21 cellular contexts compared by ENCODE assay signal in genomic region chr3:136602818-136603217, GRCh38.
DNase-seq lines count a peak whose midpoint lies in the region; ATAC-seq and TF ChIP-seq lines count a peak whose summit lies in the region.
"Had no signal": no experiment of that assay in that cellular context is flagged by ENCODE, and none has a peak within 500 bp of the region (broad histone marks: within the 10 kb centered on the region; RNA-seq: fewer than 3 reads in every experiment).

No MANE protein-coding gene starts in this region.

- H3K4me1 ChIP-seq in smooth muscle cell (ENCODE audit: low read depth) = no peaks in the 10 kb centered on the region
- H3K4me1 ChIP-seq: BLaER1 had no signal

- no peaks in the 10 kb centered on the region for H3F3A ChIP-seq in smooth muscle cell (ENCODE audit: low read depth)

- H3K36me3 ChIP-seq in smooth muscle cell (ENCODE audit: low read depth) = no peaks in the 10 kb centered on the region

- no peak overlapping the region for H3K4me2 ChIP-seq in smooth muscle cell
- H3K4me2 ChIP-seq: BLaER1, GM23338 had no signal

- peaks cover 19% of the 10 kb centered on the region for H3K36me3 Mint-ChIP-seq in activated naive CD8-positive, alpha-beta T cell treated with anti-CD3 and anti-CD28 coated beads, Interleukin-2, amount 10 ng/mL, durations not matched to agents 7 days and 5 days
- H3K36me3 Mint-ChIP-seq in activated naive CD8-positive, alpha-beta T cell treated with anti-CD3 and anti-CD28 coated beads, Interleukin-2, amount 50 U/mL, for 24 hours (ENCODE audit: low read depth) = peaks cover 18% of the 10 kb centered on the region

- POLR2A ChIA-PET in activated naive CD8-positive, alpha-beta T cell treated with anti-CD3 and anti-CD28 coated beads, Interleukin-2, amount 10 ng/mL, durations not matched to agents 7 days and 5 days (lab: Charles Lee) = no interaction called here

- H3K4me3 ChIP-seq in epithelial cell of esophagus (ENCODE audit: low read length) (no peak overlapping the region), smooth muscle cell (no peak overlapping the region)
- H3K4me3 ChIP-seq: BLaER1, GM23338 had no signal

- no peaks in the 10 kb centered on the region for H3K9me3 ChIP-seq in smooth muscle cell (replicated peaks; ENCODE audit: low read depth)
- H3K9me3 ChIP-seq: BLaER1 had no signal

- peaks cover 5% of the 10 kb centered on the region for H4K20me1 ChIP-seq in smooth muscle cell (ENCODE audit: low read depth)

- H2AFZ ChIP-seq in smooth muscle cell (ENCODE audit: low read depth) = no peak overlapping the region
- H2AFZ ChIP-seq: GM23338 had no signal

- peak overlapping the region; percentile 34 for H3K27ac Mint-ChIP-seq in activated naive CD8-positive, alpha-beta T cell treated with anti-CD3 and anti-CD28 coated beads, Interleukin-2, amount 10 ng/mL, durations not matched to agents 7 days and 5 days
- H3K27ac Mint-ChIP-seq in activated naive CD8-positive, alpha-beta T cell treated with anti-CD3 and anti-CD28 coated beads, Interleukin-2, amount 50 U/mL, for 24 hours = no peak overlapping the region
- H3K27ac Mint-ChIP-seq: B cell; CD4-positive, alpha-beta T cell; GM23338; H9; HFFc6 had no signal

- TF ChIP-seq CTCF in epithelial cell of esophagus (IDR thresholded peaks at IDR 0.05; ENCODE audit: insufficient read depth, low read depth, low read length, missing control alignments) (no peak), smooth muscle cell (IDR thresholded peaks at IDR 0.05; ENCODE audit: borderline replicate concordance, insufficient read depth, poor library complexity, severe bottlenecking) (no peak)

- H3K27me3 Mint-ChIP-seq in activated naive CD8-positive, alpha-beta T cell treated with anti-CD3 and anti-CD28 coated beads, Interleukin-2, amount 10 ng/mL, durations not matched to agents 7 days and 5 days = no peaks in the 10 kb centered on the region
- no peaks in the 10 kb centered on the region for H3K27me3 Mint-ChIP-seq in activated naive CD8-positive, alpha-beta T cell treated with anti-CD3 and anti-CD28 coated beads, Interleukin-2, amount 50 U/mL, for 24 hours
- H3K27me3 Mint-ChIP-seq: B cell; CD4-positive, alpha-beta T cell; CD8-positive, alpha-beta memory T cell had no signal

- 54% methylated on average over 2 of the region's 2 CpGs for WGBS in smooth muscle cell (ENCODE audit: low lambda C conversion rate)

- no peaks in the 10 kb centered on the region for H3K27me3 ChIP-seq in smooth muscle cell (ENCODE audit: low read depth)
- H3K27me3 ChIP-seq: BLaER1 had no signal

- peaks cover 5% of the 10 kb centered on the region for H3K79me2 ChIP-seq in smooth muscle cell (ENCODE audit: low read depth)

- H3K9ac ChIP-seq in smooth muscle cell (ENCODE audit: low read depth) = no peak overlapping the region
- H3K9ac ChIP-seq: BLaER1 had no signal

- H3K4me3 Mint-ChIP-seq in activated naive CD8-positive, alpha-beta T cell treated with anti-CD3 and anti-CD28 coated beads, Interleukin-2, amount 10 ng/mL, durations not matched to agents 7 days and 5 days = no peak overlapping the region
- H3K4me3 Mint-ChIP-seq in activated naive CD8-positive, alpha-beta T cell treated with anti-CD3 and anti-CD28 coated beads, Interleukin-2, amount 50 U/mL, for 24 hours = no peak overlapping the region
- H3K4me3 Mint-ChIP-seq: B cell; CD4-positive, alpha-beta T cell; CD8-positive, alpha-beta memory T cell; GM23338; H9; HFFc6 had no signal

- peak overlapping the region; percentile 31 for H3K27ac ChIP-seq in smooth muscle cell (ENCODE audit: low read depth)
- H3K27ac ChIP-seq: 22Rv1, BLaER1, C4-2B had no signal

- ATAC-seq in activated naive CD8-positive, alpha-beta T cell treated with anti-CD3 and anti-CD28 coated beads, Interleukin-2, amount 10 ng/mL, durations not matched to agents 7 days and 5 days (ENCODE audit: low read depth) = no peak
- no peak for ATAC-seq in activated naive CD8-positive, alpha-beta T cell treated with anti-CD3 and anti-CD28 coated beads, Interleukin-2, amount 50 U/mL, for 24 hours
- ATAC-seq: GM23338, HCT116 had no signal

- H3K9me3 Mint-ChIP-seq in activated naive CD8-positive, alpha-beta T cell treated with anti-CD3 and anti-CD28 coated beads, Interleukin-2, amount 10 ng/mL, durations not matched to agents 7 days and 5 days = no peaks in the 10 kb centered on the region
- H3K9me3 Mint-ChIP-seq in activated naive CD8-positive, alpha-beta T cell treated with anti-CD3 and anti-CD28 coated beads, Interleukin-2, amount 50 U/mL, for 24 hours = no peaks in the 10 kb centered on the region
- H3K9me3 Mint-ChIP-seq: CD4-positive, alpha-beta T cell; CD8-positive, alpha-beta memory T cell; GM23338; H9; HFFc6 had no signal

- DNase-seq in activated naive CD8-positive, alpha-beta T cell treated with anti-CD3 and anti-CD28 coated beads, Interleukin-2, amount 10 ng/mL, durations not matched to agents 7 days and 5 days = no peak
- no peak for DNase-seq in activated naive CD8-positive, alpha-beta T cell treated with anti-CD3 and anti-CD28 coated beads, Interleukin-2, amount 50 U/mL, for 24 hours
- DNase-seq in amniotic epithelial cell (ENCODE audit: low read depth) (peak; percentile 69), epithelial cell of esophagus (ENCODE audit: low read depth) (peak; percentile 8), smooth muscle cell (lab: John Stamatoyannopoulos, UW; ENCODE audit: unreplicated experiment) (no peak), NCI-H446 (lab: John Stamatoyannopoulos, UW) (no peak), CD1c-positive myeloid dendritic cell (ENCODE audit: extremely low spot score) (no peak)
- DNase-seq in stimulated activated CD4-positive, alpha-beta T cell treated with anti-CD3 and anti-CD28 coated beads, Interleukin-12 subunit alpha, Interleukin-12 subunit beta, amount 100 ng/mL, for 4 hours = no peak
- DNase-seq: CD4-positive, alpha-beta T cell; CD8-positive, alpha-beta memory T cell; DMS53; DMS79 treated with DMSO at 0.1 percent for 48 hours; GF-D8; H9; HFFc6 had no signal

- H3K4me1 Mint-ChIP-seq in activated naive CD8-positive, alpha-beta T cell treated with anti-CD3 and anti-CD28 coated beads, Interleukin-2, amount 10 ng/mL, durations not matched to agents 7 days and 5 days = peaks cover 12% of the 10 kb centered on the region
- H3K4me1 Mint-ChIP-seq in activated naive CD8-positive, alpha-beta T cell treated with anti-CD3 and anti-CD28 coated beads, Interleukin-2, amount 50 U/mL, for 24 hours = peaks cover 2% of the 10 kb centered on the region
- H3K4me1 Mint-ChIP-seq: GM23338, H9 had no signal

Comparison
In these comparisons a context has a peak if more than half of its experiments do, and no peak if none do; other contexts are left out.
1. DNase-seq: peak in amniotic epithelial cell (single experiment) and epithelial cell of esophagus (single experiment); none in activated naive CD8-positive, alpha-beta T cell treated with anti-CD3 and anti-CD28 coated beads, Interleukin-2, amount 10 ng/mL, durations not matched to agents 7 days and 5 days (single experiment), activated naive CD8-positive, alpha-beta T cell treated with anti-CD3 and anti-CD28 coated beads, Interleukin-2, amount 50 U/mL, for 24 hours (single experiment), smooth muscle cell (single experiment), NCI-H446 (0 of 2), CD1c-positive myeloid dendritic cell (single experiment) and stimulated activated CD4-positive, alpha-beta T cell treated with anti-CD3 and anti-CD28 coated beads, Interleukin-12 subunit alpha, Interleukin-12 subunit beta, amount 100 ng/mL, for 4 hours (single experiment).